ENCODE assay signal across 2 cellular contexts in the genomic region with DNA sequence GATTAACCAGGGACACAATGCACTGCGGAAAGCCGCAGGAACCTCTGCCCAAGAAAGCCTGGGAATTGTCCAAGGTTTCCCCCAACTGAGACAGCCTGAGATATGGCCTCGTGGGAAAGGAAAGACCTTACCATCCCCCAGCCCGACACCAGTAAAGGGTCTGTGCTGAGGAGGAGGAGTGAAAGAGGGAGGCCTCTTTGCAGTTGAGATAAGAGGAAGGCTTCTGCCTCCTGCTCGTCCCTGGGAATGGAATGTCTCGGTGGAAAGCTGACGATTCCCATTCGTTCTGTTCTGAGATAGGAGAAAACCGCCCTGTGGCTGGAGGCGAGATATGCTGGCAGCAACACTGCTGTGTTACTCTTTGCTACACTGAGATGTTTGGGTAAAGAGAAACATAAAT. TPM values are rescaled to one million over a fixed set of nuclear protein-coding genes. Genes with fewer than 3 reads are reported as not detected.
"Had no signal": no experiment of that assay in that cellular context is flagged by ENCODE, and none has a peak within 500 bp of the region (broad histone marks: within the 10 kb centered on the region; RNA-seq: fewer than 3 reads in every experiment).

No MANE protein-coding gene starts in this region.

RNA-seq across cellular contexts. Expression of gene NAT8L, which starts 37.5 kb away (rescaled TPM):
- total RNA-seq: ascending aorta, T-helper 17 cell had no signal
